In the genomic region with DNA sequence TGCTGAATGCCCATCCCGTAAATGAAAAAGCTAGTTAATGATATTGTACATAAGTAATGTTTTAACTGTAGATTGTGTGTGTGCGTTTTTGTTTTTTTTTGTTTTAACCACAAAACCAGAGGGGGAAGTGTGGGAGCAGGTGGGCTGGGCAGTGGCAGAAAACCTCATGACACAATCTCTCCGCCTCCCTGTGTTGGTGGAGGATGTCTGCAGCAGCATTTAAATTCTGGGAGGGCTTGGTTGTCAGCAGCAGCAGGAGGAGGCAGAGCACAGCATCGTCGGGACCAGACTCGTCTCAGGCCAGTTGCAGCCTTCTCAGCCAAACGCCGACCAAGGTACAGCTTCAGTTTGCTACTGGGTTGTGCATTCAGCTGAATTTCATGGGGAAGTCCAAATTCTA, we compare ENCODE assay signal across 8 cellular contexts. TPM values are rescaled to one million over a fixed set of nuclear protein-coding genes. Genes with fewer than 3 reads are reported as not detected.
A peak's percentile ranks its signal among the peaks of the same experiment; 100 is the strongest.
DNase-seq lines count a peak whose midpoint lies in the region; ATAC-seq, FAIRE-seq and TF ChIP-seq lines count a peak whose summit lies in the region.
"Had no signal": no experiment of that assay in that cellular context is flagged by ENCODE, and none has a peak within 500 bp of the region (broad histone marks: within the 10 kb centered on the region; RNA-seq: fewer than 3 reads in every experiment).

A gene (plus strand): TSS at position 249 of the 400 bp plus-strand sequence. CDS start 1,182 bp downstream, outside the sequence.

- no peak within 1 kb of the TSS for H3K27ac ChIP-seq in thymus (ENCODE audit: low read depth)
- H3K27ac ChIP-seq: skin epidermis had no signal

- WGBS in thymus, result under 1% methylated on average over 8 of the region's 8 CpGs

- TF ChIP-seq POLR2A in H54 (IDR thresholded peaks at IDR 0.05; ENCODE audit: low read depth, low read length), result no peak

- peak; percentile 72 for FAIRE-seq in H54 (lab: Jason Lieb, UNC)

- H3K4me1 ChIP-seq in thymus (ENCODE audit: control insufficient read depth, insufficient read depth, low read length), result no peaks in the 10 kb centered on the region

- H3K27me3 ChIP-seq in kidney epithelial cell (ENCODE audit: control insufficient read depth, insufficient read depth, low read length), result no peaks in the 10 kb centered on the region
- peaks cover 2% of the 10 kb centered on the region for H3K27me3 ChIP-seq in thymus (ENCODE audit: control insufficient read depth, insufficient read depth)

- no peaks in the 10 kb centered on the region for H3K9me3 ChIP-seq in thymus (ENCODE audit: control insufficient read depth)

- TF ChIP-seq CTCF in kidney epithelial cell (IDR thresholded peaks at IDR 0.05; ENCODE audit: insufficient read depth, low read length, poor library complexity, severe bottlenecking), result no peak

- H3K4me3 ChIP-seq in kidney epithelial cell (ENCODE audit: low read depth, low read length) (peak within 1 kb of the TSS; percentile 55), thymus (ENCODE audit: low read length) (no peak within 1 kb of the TSS)
- H3K4me3 ChIP-seq: skin epidermis had no signal

- ATAC-seq in GM18502 (IDR thresholded peaks at IDR 0.05; ENCODE audit: poor library complexity, unreplicated experiment), result peak; percentile 71
- ATAC-seq in HG02571 (IDR thresholded peaks at IDR 0.05; ENCODE audit: unreplicated experiment), result no peak

- DNase-seq in H54 (ENCODE audit: insufficient read length, low spot score), result no peak
- DNase-seq in NCI-H460 (ENCODE audit: extremely low read depth, low read depth), result peak; percentile 84
- DNase-seq in amniotic epithelial cell (ENCODE audit: low read depth), result peak; percentile 53
- DNase-seq in kidney epithelial cell (ENCODE audit: low read depth), result peak; percentile 91

- H3K36me3 ChIP-seq in kidney epithelial cell (ENCODE audit: control insufficient read depth, insufficient read depth, low read length) (peaks cover 2% of the 10 kb centered on the region), thymus (ENCODE audit: control insufficient read depth, insufficient read depth) (no peaks in the 10 kb centered on the region)

RNA-seq across cellular contexts. Expression of the gene that starts here (rescaled TPM):
- total RNA-seq in NCI-H460 (2014; rRNA removed; shearing (Covaris generic)), result 1,528 and 1,619 TPM in 2 replicates
- polyA plus RNA-seq in NCI-H460 (2014; cell fraction: nucleus; rRNA removed), result 1,782 and 1,822 TPM in 2 replicates
- total RNA-seq in kidney epithelial cell, result 158 and 160 TPM in 2 replicates
- polyA plus RNA-seq in thymus, result 64.8 TPM
